In the genomic region with DNA sequence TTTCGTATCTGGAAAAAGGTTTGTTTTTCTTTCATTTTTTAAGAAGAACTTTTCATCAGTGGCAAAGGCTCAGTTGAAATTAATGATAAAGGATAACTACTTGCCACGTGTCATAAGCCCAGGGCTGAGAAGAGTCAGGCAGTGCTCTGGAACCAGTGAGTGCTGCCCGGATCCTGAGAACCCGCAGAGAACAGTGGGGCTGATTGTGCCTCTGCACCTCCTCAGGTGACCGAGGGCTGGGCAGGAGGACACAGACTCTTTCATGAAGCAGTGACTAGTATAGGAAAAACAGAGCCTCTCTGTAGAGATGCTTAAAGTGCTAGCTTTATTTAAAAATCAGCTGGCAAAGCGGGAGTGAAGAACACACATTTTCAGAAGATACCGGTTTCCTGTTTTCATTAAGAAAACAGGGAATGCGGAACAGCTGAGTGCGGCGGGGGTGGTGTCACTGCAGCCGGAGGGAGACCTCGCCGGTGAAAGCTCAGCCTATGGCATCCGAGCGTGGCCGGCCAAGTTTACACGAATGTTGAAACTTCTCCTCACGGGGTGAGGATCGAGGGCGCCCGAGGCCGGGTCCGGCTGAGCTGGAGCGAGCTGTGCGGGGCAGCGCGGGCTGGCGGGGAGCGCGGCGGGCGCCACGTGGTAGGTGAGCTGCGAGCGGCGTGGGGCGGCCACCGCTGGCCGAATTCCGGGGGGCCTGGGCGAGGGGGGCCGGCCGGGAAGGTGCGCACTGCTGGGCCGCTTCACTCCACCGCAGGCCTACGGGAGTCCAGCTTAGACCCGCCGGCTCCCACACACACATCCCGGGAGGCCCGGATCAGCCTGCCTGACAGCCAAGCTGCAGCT, we compare ENCODE assay signal across 8 cellular contexts.
DNase-seq lines count a peak whose midpoint lies in the region; ATAC-seq, FAIRE-seq and TF ChIP-seq lines count a peak whose summit lies in the region.

No MANE protein-coding gene starts in this region.

- H3K27me3 ChIP-seq in Caco-2 (replicated peaks; ENCODE audit: control insufficient read depth, insufficient read depth, low read length): no peaks in the 10 kb centered on the region
- H3K27me3 ChIP-seq in HUES64 (ENCODE audit: insufficient read depth, low read length): peaks cover 14% of the 10 kb centered on the region
- no peaks in the 10 kb centered on the region for H3K27me3 ChIP-seq in HepG2 (ENCODE audit: control insufficient read depth in 1 of 2, insufficient read depth in 2 of 2, low read length in 2 of 2)

- WGBS in HUES64: 8% methylated on average over 51 of the region's 51 CpGs
- under 1% methylated on average over 23 of the region's 51 CpGs for WGBS in HepG2 (ENCODE audit: low lambda C conversion rate)

- H3K9ac ChIP-seq in HUES64 (ENCODE audit: low read depth, low read length) (peak overlapping the region; percentile 70), HepG2 (ENCODE audit: insufficient read depth, low read depth, low read length) (peak overlapping the region; percentile 81)

- POLR2A ChIA-PET in Caco-2 (lab: Charles Lee) (no interaction called here), HepG2 (lab: Yijun Ruan, JAX) (interaction anchor here (0.9 to 14.6 kb wide), 18 partner anchors 9 to 86 kb away, joined by 3 to 320 read pairs (median 6); no protein-coding TSS in a partner anchor)

- TF ChIP-seq RAD21 in HepG2 (CRISPR knock-in tag; IDR thresholded peaks at IDR 0.05): peak; percentile 32; the same call in 1 of the 2 replicates

- BruUV-seq in Caco-2 (replicated peaks; lab: Mats Ljungman, UMichigan) (TSS peak; percentile 80), HepG2 (replicated peaks; lab: Mats Ljungman, UMichigan) (TSS peak; percentile 41)

- ATAC-seq in HepG2: peak; percentile 67

- DNase-seq in Caco-2: peak; percentile 62 to 63
- DNase-seq in activated CD4-positive, alpha-beta T cell treated with anti-CD3 and anti-CD28 coated beads, Interleukin-2, amount 50 U/mL, for 24 hours (ENCODE audit: low read depth in 1 of 2, low spot score in 1 of 2): peak; percentile 8
- DNase-seq in ecto neural progenitor cell (ENCODE audit: low spot score): peak; percentile 79
- peak; percentile 85 for DNase-seq in HepG2 (ENCODE audit: low spot score)
- peak; percentile 18 to 27 for DNase-seq in stimulated activated CD4-positive, alpha-beta T cell treated with anti-CD3 and anti-CD28 coated beads, Interleukin-2, amount 100 ng/mL, for 48 hours
- DNase-seq in NCI-H1092 (lab: John Stamatoyannopoulos, UW): no peak
- no peak for DNase-seq in putamen (ENCODE audit: low spot score)

- FAIRE-seq in HepG2 (lab: Jason Lieb, UNC): no peak

- H3K79me2 ChIP-seq in HepG2 (ENCODE audit: insufficient read depth, low read length): peaks cover 92% of the 10 kb centered on the region

- H3K4me2 ChIP-seq in HepG2 (ENCODE audit: low read depth, low read length): peak overlapping the region; percentile 78

- H3K4me3 Mint-ChIP-seq in Caco-2 (ENCODE audit: unreplicated experiment): peak overlapping the region; percentile 97

- peaks cover 32% of the 10 kb centered on the region for H3K4me1 ChIP-seq in Caco-2
- peaks cover 23% of the 10 kb centered on the region for H3K4me1 ChIP-seq in HUES64 (ENCODE audit: insufficient read depth, low read length)
- H3K4me1 ChIP-seq in HepG2 (ENCODE audit: insufficient read depth, low read length): peaks cover 84% of the 10 kb centered on the region

- intact Hi-C loops in Caco-2 (cut with micrococcal nuclease; ENCODE audit: unreplicated experiment): loop anchor here (1.0 to 5.0 kb wide), 4 partner anchors 25 to 320 kb away; no protein-coding TSS in a partner anchor
- intact Hi-C loops in HepG2 (cut with micrococcal nuclease; ENCODE audit: unreplicated experiment): loop anchor here (1.0 to 5.0 kb wide), 4 partner anchors 24 to 93 kb away; no protein-coding TSS in a partner anchor

- H4K20me1 ChIP-seq in HepG2 (ENCODE audit: insufficient read depth, low read length): no peaks in the 10 kb centered on the region; the same call in 1 of the 2 replicates

- in situ Hi-C loops in HepG2 (cut with HindIII; ENCODE audit: extremely low pct_ligation_motif_present, low pct_unique_long_range_greater_than_20kb): loop anchor here (10.0 kb wide), 1 partner anchor 92 kb away; no protein-coding TSS in a partner anchor

- CTCF ChIA-PET in Caco-2 (lab: Charles Lee) (no interaction called here), HepG2 (lab: Yijun Ruan, JAX; ENCODE audit: low intra/inter-chr PET ratio, low total read pairs) (no interaction called here)

- H3K36me3 Mint-ChIP-seq in Caco-2 (ENCODE audit: insufficient read depth, unreplicated experiment): peaks cover 25% of the 10 kb centered on the region

- H2AFZ ChIP-seq in HepG2 (ENCODE audit: low read length): no peak overlapping the region

- no peaks in the 10 kb centered on the region; the same call in 1 of the 2 replicates for H3K36me3 ChIP-seq in Caco-2 (ENCODE audit: control insufficient read depth, insufficient read depth, low read length)
- H3K36me3 ChIP-seq in HUES64 (ENCODE audit: insufficient read depth, low read length): peaks cover 14% of the 10 kb centered on the region
- peaks cover 11 to 22% of the 10 kb centered on the region in 2 experiments for H3K36me3 ChIP-seq in HepG2 (replicated peaks in 1 of 2; ENCODE audit: control insufficient read depth in 1 of 2, insufficient read depth in 2 of 2, low read length in 2 of 2)

- TF ChIP-seq EP300 in HepG2 (IDR thresholded peaks at IDR 0.05; ENCODE audit: low read depth in 2 of 2, low read length in 2 of 2) (peak in 1 of 2 experiments; percentile 5; a peak in 1 of 4 replicates), HepG2 (CRISPR knock-in tag; IDR thresholded peaks at IDR 0.05; ENCODE audit: borderline replicate concordance) (no peak)

- H3K27ac ChIP-seq in HUES64 (ENCODE audit: low read depth, low read length): peak overlapping the region; percentile 46; the same call in 1 of the 2 replicates
- H3K27ac ChIP-seq in HepG2 (ENCODE audit: extremely low read length, insufficient read depth, low read length): peak overlapping the region; percentile 83

- H3K9me3 ChIP-seq in Caco-2 (no peaks in the 10 kb centered on the region), HUES64 (ENCODE audit: insufficient read depth, low read depth, low read length) (no peaks in the 10 kb centered on the region), HepG2 (ENCODE audit: low read length) (no peaks in the 10 kb centered on the region)

- H3K27me3 Mint-ChIP-seq in Caco-2 (ENCODE audit: insufficient read depth, unreplicated experiment): no peaks in the 10 kb centered on the region

- peak in 1 of 2 experiments; percentile 59; a peak in 3 of 4 replicates for TF ChIP-seq POLR2A in HepG2 (IDR thresholded peaks at IDR 0.05; ENCODE audit: insufficient read depth in 1 of 2, low read depth in 2 of 2, low read length in 2 of 2)

- peak overlapping the region; percentile 95 for H3K27ac Mint-ChIP-seq in Caco-2 (ENCODE audit: unreplicated experiment)

- H3K4me3 ChIP-seq in Caco-2 (ENCODE audit: low read depth, low read length) (peak overlapping the region; percentile 57), HUES64 (ENCODE audit: low read length) (peak overlapping the region; percentile 59), HepG2 (replicated peaks in 1 of 3; ENCODE audit: insufficient read depth in 1 of 3, low read depth in 2 of 3, low read length in 3 of 3) (peak overlapping the region; percentile 44 to 74 (median 46); a peak in 5 of 6 replicates)

- H3K4me1 Mint-ChIP-seq in Caco-2 (ENCODE audit: low read depth, unreplicated experiment): peaks cover 23% of the 10 kb centered on the region

- TF ChIP-seq CTCF in Caco-2 (IDR thresholded peaks at IDR 0.05; ENCODE audit: insufficient read depth in 1 of 2, low read depth in 1 of 2, low read length in 1 of 2, severe bottlenecking in 1 of 2, unreplicated experiment in 1 of 2) (no peak), HepG2 (CRISPR knock-in tag; IDR thresholded peaks at IDR 0.05) (no peak)

- H3K9me3 Mint-ChIP-seq in Caco-2 (ENCODE audit: unreplicated experiment): no peaks in the 10 kb centered on the region

TF ChIP-seq in HepG2, 621 proteins besides CTCF, POLR2A, EP300 and RAD21 (continues in another document):
- no peak for TF ChIP-seq IKZF1 (IDR thresholded peaks at IDR 0.05)
- TF ChIP-seq, protein P1, sequence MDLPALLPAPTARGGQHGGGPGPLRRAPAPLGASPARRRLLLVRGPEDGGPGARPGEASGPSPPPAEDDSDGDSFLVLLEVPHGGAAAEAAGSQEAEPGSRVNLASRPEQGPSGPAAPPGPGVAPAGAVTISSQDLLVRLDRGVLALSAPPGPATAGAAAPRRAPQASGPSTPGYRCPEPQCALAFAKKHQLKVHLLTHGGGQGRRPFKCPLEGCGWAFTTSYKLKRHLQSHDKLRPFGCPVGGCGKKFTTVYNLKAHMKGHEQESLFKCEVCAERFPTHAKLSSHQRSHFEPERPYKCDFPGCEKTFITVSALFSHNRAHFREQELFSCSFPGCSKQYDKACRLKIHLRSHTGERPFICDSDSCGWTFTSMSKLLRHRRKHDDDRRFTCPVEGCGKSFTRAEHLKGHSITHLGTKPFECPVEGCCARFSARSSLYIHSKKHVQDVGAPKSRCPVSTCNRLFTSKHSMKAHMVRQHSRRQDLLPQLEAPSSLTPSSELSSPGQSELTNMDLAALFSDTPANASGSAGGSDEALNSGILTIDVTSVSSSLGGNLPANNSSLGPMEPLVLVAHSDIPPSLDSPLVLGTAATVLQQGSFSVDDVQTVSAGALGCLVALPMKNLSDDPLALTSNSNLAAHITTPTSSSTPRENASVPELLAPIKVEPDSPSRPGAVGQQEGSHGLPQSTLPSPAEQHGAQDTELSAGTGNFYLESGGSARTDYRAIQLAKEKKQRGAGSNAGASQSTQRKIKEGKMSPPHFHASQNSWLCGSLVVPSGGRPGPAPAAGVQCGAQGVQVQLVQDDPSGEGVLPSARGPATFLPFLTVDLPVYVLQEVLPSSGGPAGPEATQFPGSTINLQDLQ (CRISPR knock-in tag; IDR thresholded peaks at IDR 0.05): no peak
- TF ChIP-seq MYC (CRISPR knock-in tag; IDR thresholded peaks at IDR 0.05; ENCODE audit: borderline replicate concordance): peak; percentile 81; the same call in 1 of the 2 replicates
- TF ChIP-seq ZNF605 (CRISPR knock-in tag; IDR thresholded peaks at IDR 0.05): peak; percentile 59; the same call in 1 of the 2 replicates
- TF ChIP-seq ZNF614 (CRISPR knock-in tag; IDR thresholded peaks at IDR 0.05; ENCODE audit: borderline replicate concordance): no peak

Comparison
In these comparisons a context has a peak if more than half of its experiments do, and no peak if none do; other contexts are left out.
1. DNase-seq: peak in Caco-2 (2 of 2), activated CD4-positive, alpha-beta T cell treated with anti-CD3 and anti-CD28 coated beads, Interleukin-2, amount 50 U/mL, for 24 hours (2 of 2), ecto neural progenitor cell (single experiment), HepG2 (single experiment) and stimulated activated CD4-positive, alpha-beta T cell treated with anti-CD3 and anti-CD28 coated beads, Interleukin-2, amount 100 ng/mL, for 48 hours (2 of 2); none in NCI-H1092 (single experiment) and putamen (single experiment).
2. Peak in every context shown above with its lines, with median percentiles within 50 percentile points of each other: H3K4me3 ChIP-seq.